ENCODE assay signal across 8 cellular contexts in the genomic region with DNA sequence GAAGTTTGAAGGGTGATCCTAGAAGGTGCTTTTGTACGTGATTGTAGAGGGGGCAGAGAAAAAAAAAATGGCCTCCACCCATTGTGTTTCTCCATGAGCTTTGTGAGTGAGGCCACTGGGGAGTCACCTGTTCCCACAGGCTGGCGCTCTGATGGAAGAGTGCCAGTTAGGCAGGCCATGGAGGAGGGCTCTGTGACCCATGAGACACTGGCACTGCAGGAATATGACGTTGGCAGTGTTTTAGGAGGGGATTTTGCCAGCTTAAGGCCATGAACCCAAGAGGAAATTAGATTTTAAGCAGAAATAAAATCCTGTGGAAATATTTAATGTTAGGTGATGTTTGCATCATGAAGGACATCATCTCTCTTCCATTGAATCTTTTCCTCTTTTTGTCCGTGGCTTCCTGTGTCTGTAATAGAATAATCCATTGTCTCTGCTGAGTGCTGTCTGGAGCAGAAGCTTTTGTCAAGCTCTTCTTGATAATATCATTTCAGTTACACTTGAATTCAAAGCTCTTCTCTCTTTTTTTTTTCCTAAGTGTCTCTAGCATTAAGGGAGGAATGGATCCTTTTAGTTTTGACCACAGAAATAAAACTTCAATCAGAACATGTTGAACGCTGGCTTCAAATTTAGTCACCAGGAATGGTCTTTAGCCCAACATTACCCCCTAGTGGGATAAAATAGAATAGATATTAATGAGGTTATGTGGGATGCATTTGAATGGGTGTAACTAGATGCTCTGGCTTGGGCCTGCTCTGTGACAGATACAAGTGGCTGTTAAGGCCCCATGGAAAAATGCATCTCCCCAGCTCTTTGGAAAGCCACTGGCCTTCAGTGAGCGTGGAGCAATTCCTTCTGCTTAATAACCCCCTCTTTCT. TPM values are rescaled to one million over a fixed set of nuclear protein-coding genes. Genes with fewer than 3 reads are reported as not detected.
DNase-seq lines count a peak whose midpoint lies in the region; ATAC-seq, FAIRE-seq and TF ChIP-seq lines count a peak whose summit lies in the region.

No MANE protein-coding gene starts in this region.

- H3K27me3 ChIP-seq in GM12878 (replicated peaks in 1 of 2; ENCODE audit: control insufficient read depth in 2 of 2, insufficient read depth in 2 of 2, low read length in 1 of 2) (no peaks in the 10 kb centered on the region), keratinocyte (ENCODE audit: control insufficient read depth, extremely low read depth, insufficient read depth, low read length) (no peaks in the 10 kb centered on the region), thyroid gland (no peaks in the 10 kb centered on the region)

- H4K20me1 ChIP-seq in GM12878 (ENCODE audit: control insufficient read depth, insufficient read depth) (no peaks in the 10 kb centered on the region), keratinocyte (ENCODE audit: control insufficient read depth, extremely low read depth, insufficient read depth, low read length) (no peaks in the 10 kb centered on the region)

- WGBS in GM12878 (ENCODE audit: insufficient coverage, insufficient replicate concordance, low lambda C conversion rate, missing lambda C conversion rate) = 7% methylated on average over 6 of the region's 6 CpGs
- WGBS in thyroid gland, 2 donors = 36 to 47% methylated on average over 6 of the region's 6 CpGs

- H3K36me3 ChIP-seq in GM12878 (ENCODE audit: control insufficient read depth in 2 of 2, insufficient read depth in 2 of 2, low read length in 1 of 2) = no peaks in the 10 kb centered on the region
- H3K36me3 ChIP-seq in keratinocyte (ENCODE audit: control insufficient read depth in 2 of 2, extremely low read depth in 1 of 2, insufficient read depth in 2 of 2, low read length in 2 of 2) = no peaks in the 10 kb centered on the region
- no peaks in the 10 kb centered on the region for H3K36me3 ChIP-seq in thyroid gland

- intact Hi-C loops in GM12878 (cut with micrococcal nuclease; ENCODE audit: unreplicated experiment) (loop anchor here (1.0 to 5.0 kb wide), 3 partner anchors 85 to 249 kb away; partner anchors contain the start of gene ELMOD2), thyroid gland (cut with DNase I) (no loop called here)

- H3K79me2 ChIP-seq in GM12878 (ENCODE audit: control insufficient read depth, insufficient read depth, low read length) = no peaks in the 10 kb centered on the region
- no peaks in the 10 kb centered on the region for H3K79me2 ChIP-seq in keratinocyte (ENCODE audit: control insufficient read depth, insufficient read depth, low read length)

- no peak for TF ChIP-seq EP300 in GM12878 (IDR thresholded peaks at IDR 0.05; ENCODE audit: borderline replicate concordance in 1 of 2, control insufficient read depth in 1 of 2, low read depth in 2 of 2, low read length in 2 of 2)

- in situ Hi-C loops in GM12878 (cut with MboI) = loop anchor here (5.0 to 10.0 kb wide), 2 partner anchors 245 to 252 kb away; no protein-coding TSS in a partner anchor

- no peaks in the 10 kb centered on the region for H3K9me1 ChIP-seq in keratinocyte (ENCODE audit: control insufficient read depth, extremely low read depth, insufficient read depth, low read length)

- TF ChIP-seq RAD21 in GM12878 (IDR thresholded peaks at IDR 0.05; ENCODE audit: insufficient read depth, low read depth, low read length) = peak; percentile 85

- dilution Hi-C loops in keratinocyte (cut with MboI; ENCODE audit: extremely low pct_ligation_motif_present, low sequenced_read_pairs) = no loop called here

- POLR2A ChIA-PET in GM12878 (lab: Charles Lee) = no interaction called here

- TF ChIP-seq POLR2A in GM12878 (IDR thresholded peaks at IDR 0.05; ENCODE audit: low read depth, low read length) = no peak
- no peak for TF ChIP-seq POLR2A in thyroid gland (IDR thresholded peaks at IDR 0.05)

- H2AFZ ChIP-seq in GM12878 (ENCODE audit: control insufficient read depth, low read depth, low read length) = no peak overlapping the region
- H2AFZ ChIP-seq in keratinocyte (ENCODE audit: control insufficient read depth, low read length) = peak overlapping the region; percentile 4

- SMC1A ChIA-PET in GM12878 (lab: Charles Lee; ENCODE audit: uncharacterized antibody, unreplicated experiment) = interaction anchor here (0.7 to 4.0 kb wide), 19 partner anchors 10 to 390 kb away, joined by 3 to 39 read pairs (median 3); partner anchors contain the start of genes ELMOD2 and SCOC

- H3K27ac ChIP-seq in GM12878 (ENCODE audit: control insufficient read depth, insufficient read depth) (no peak overlapping the region), keratinocyte (ENCODE audit: control insufficient read depth, insufficient read depth, low read length) (no peak overlapping the region), thyroid gland (no peak overlapping the region)

- H3K4me1 ChIP-seq in GM12878 (ENCODE audit: control insufficient read depth, insufficient read depth, low read length) (no peaks in the 10 kb centered on the region), keratinocyte (ENCODE audit: control insufficient read depth, extremely low read depth, insufficient read depth, low read length) (no peaks in the 10 kb centered on the region), thyroid gland (no peaks in the 10 kb centered on the region)

- RAD21 ChIA-PET in GM12878 (lab: Charles Lee; ENCODE audit: unreplicated experiment) = interaction anchor here (0.9 to 2.8 kb wide), 7 partner anchors 52 to 252 kb away, joined by 3 to 28 read pairs (median 4); partner anchors contain the start of genes ELMOD2 and SCOC

- DNase-seq in COR-L47 (lab: John Stamatoyannopoulos, UW) = peak; percentile 78
- peak; percentile 79 for DNase-seq in NCI-H345 (lab: John Stamatoyannopoulos, UW)
- peak; percentile 19 for DNase-seq in GM12878 (ENCODE audit: low read depth, low spot score)
- no peak for DNase-seq in keratinocyte (ENCODE audit: low read depth, low spot score)
- peak; percentile 6 to 18 for DNase-seq in thyroid gland
- DNase-seq in activated T-cell treated with anti-CD3 and anti-CD28 coated beads for 4 hours = no peak

- BruUV-seq in GM12878 (replicated peaks; lab: Mats Ljungman, UMichigan) = no TSS peak

- CTCF ChIA-PET in GM12878 (lab: Yijun Ruan, JAX) = interaction anchor here (0.6 to 5.6 kb wide), 26 partner anchors 9 to 1045 kb away, joined by 3 to 88 read pairs (median 3); partner anchors contain the start of gene ELMOD2

- H3K4me2 ChIP-seq in GM12878 (ENCODE audit: control insufficient read depth, insufficient read depth) (no peak overlapping the region), keratinocyte (ENCODE audit: control insufficient read depth, extremely low read depth, insufficient read depth, low read depth, low read length) (no peak overlapping the region)

- H3K4me3 ChIP-seq in GM12878 (no peak overlapping the region), keratinocyte (ENCODE audit: control insufficient read depth in 2 of 3, extremely low read depth in 1 of 3, insufficient read depth in 2 of 3, low read depth in 1 of 3, low read length in 3 of 3) (no peak overlapping the region), thyroid gland (replicated peaks in 1 of 3) (no peak overlapping the region)

- no peak overlapping the region for H3K9ac ChIP-seq in GM12878 (ENCODE audit: control insufficient read depth, insufficient read depth, low read length)
- no peak overlapping the region for H3K9ac ChIP-seq in keratinocyte (ENCODE audit: control insufficient read depth, extremely low read depth, insufficient read depth, low read length)

- H3K9me3 ChIP-seq in GM12878 (replicated peaks; ENCODE audit: control insufficient read depth, insufficient read depth, low read length) (no peaks in the 10 kb centered on the region), keratinocyte (ENCODE audit: control insufficient read depth, low read depth, low read length) (no peaks in the 10 kb centered on the region), thyroid gland (no peaks in the 10 kb centered on the region)

- peak; percentile 90 for FAIRE-seq in GM12878 (lab: Jason Lieb, UNC)
- FAIRE-seq in keratinocyte (lab: Jason Lieb, UNC) = no peak

- TF ChIP-seq CTCF in GM12878 (IDR thresholded peaks at IDR 0.05 in 2 of 3, conservative IDR thresholded peaks at IDR 0.05 in 1 of 3; ENCODE audit: control insufficient read depth in 2 of 3, extremely low read depth in 1 of 3, insufficient read depth in 1 of 3, low read depth in 3 of 3, low read length in 3 of 3) (peak; percentile 39 to 68 (median 52); a peak in 5 of 6 replicates), keratinocyte (optimal IDR thresholded peaks at IDR 0.05 in 1 of 3, IDR thresholded peaks at IDR 0.05 in 1 of 3, conservative IDR thresholded peaks at IDR 0.05 in 1 of 3; ENCODE audit: extremely low read depth in 1 of 3, insufficient read depth in 2 of 3, low read length in 3 of 3) (peak in 2 of 3 experiments; percentile 44 to 51), thyroid gland (IDR thresholded peaks at IDR 0.05) (peak in 4 of 6 experiments; percentile 20 to 54 (median 48))

- peak; percentile 57 for ATAC-seq in GM19324 (IDR thresholded peaks at IDR 0.05; ENCODE audit: low FRiP score, unreplicated experiment)
- ATAC-seq in HG03432 (IDR thresholded peaks at IDR 0.05; ENCODE audit: unreplicated experiment) = peak; percentile 92
- ATAC-seq in GM12878 = peak; percentile 91

RNA-seq across cellular contexts. Expression of gene UCP1, which starts 41.0 kb away (rescaled TPM):
- not detected in 2 replicates for total RNA-seq in GM12878 (2013; cell fraction: nucleolus; rRNA removed)
- total RNA-seq in GM12878 (2014; rRNA removed) = not detected in 2 replicates
- total RNA-seq in GM12878 (2014; rRNA removed; fragmentation: Illumina TruSeq; extraction: Trizol) = not detected in 2 replicates
- not detected in 2 replicates for total RNA-seq in GM12878 (2021)
- not detected for polyA plus RNA-seq in GM12878 (2011; ENCODE audit: low read depth)
- not detected in 2 replicates for polyA plus RNA-seq in GM12878 (2011; rRNA removed)
- not detected in 2 replicates for polyA plus RNA-seq in GM12878 (2011; cell fraction: cytosol; rRNA removed)
- polyA plus RNA-seq in GM12878 (2011; cell fraction: nucleus; rRNA removed) = not detected in 2 replicates
- polyA plus RNA-seq in GM12878 (2012) = not detected in 2 replicates
- not detected in 2 replicates for polyA plus RNA-seq in GM12878 (2014; fragmentation: Illumina TruSeq; extraction: Trizol)
- not detected for polyA plus RNA-seq in GM12878 (2014; fragmentation: Nextera tagmentation; extraction: Ambion mirVana)
- polyA plus RNA-seq in GM12878 (2014; rRNA removed) = not detected in 2 replicates
- not detected for polyA plus RNA-seq in GM12878 (2016; fragmentation: Nextera tagmentation; extraction: Ambion mirVana)
- polyA minus RNA-seq in GM12878 (2011; rRNA and poly(A)+ RNA removed) = not detected in 2 replicates
- polyA minus RNA-seq in GM12878 (2011; cell fraction: cytosol; rRNA and poly(A)+ RNA removed) = not detected in 2 replicates
- not detected in 2 replicates for polyA minus RNA-seq in GM12878 (2011; cell fraction: nucleus; rRNA and poly(A)+ RNA removed)
- polyA plus RNA-seq in keratinocyte = not detected in 3 replicates
- not detected for polyA plus RNA-seq in keratinocyte (2011; ENCODE audit: low read depth)
- not detected in 2 replicates for polyA plus RNA-seq in keratinocyte (2011; cell fraction: cytosol; rRNA removed)
- polyA plus RNA-seq in keratinocyte (2011; cell fraction: nucleus; rRNA removed) = not detected in 2 replicates
- not detected in 2 replicates for polyA plus RNA-seq in keratinocyte (2012; ENCODE audit: low replicate concordance)
- not detected in 3 replicates for polyA minus RNA-seq in keratinocyte
- not detected for polyA minus RNA-seq in keratinocyte (2011; cell fraction: cytosol; rRNA and poly(A)+ RNA removed)
- not detected in 2 replicates for polyA minus RNA-seq in keratinocyte (2011; cell fraction: nucleus; rRNA and poly(A)+ RNA removed)
- total RNA-seq in thyroid gland = not detected

Comparison
In these comparisons a context has a peak if more than half of its experiments do, and no peak if none do; other contexts are left out.
1. DNase-seq: peak in COR-L47 (single experiment), NCI-H345 (single experiment), GM12878 (single experiment) and thyroid gland (2 of 2); none in keratinocyte (single experiment) and activated T-cell treated with anti-CD3 and anti-CD28 coated beads for 4 hours (single experiment).
2. Peak in every context shown above with its lines, with median percentiles within 50 percentile points of each other: ATAC-seq and CTCF ChIP-seq.